Comparison of ENCODE assay signal across 28 cellular contexts in genomic region chr1:92408825-92409224, GRCh38.
DNase-seq lines count a peak whose midpoint lies in the region; ATAC-seq, FAIRE-seq and TF ChIP-seq lines count a peak whose summit lies in the region.
"Had no signal": no experiment of that assay in that cellular context is flagged by ENCODE, and none has a peak within 500 bp of the region (broad histone marks: within the 10 kb centered on the region; RNA-seq: fewer than 3 reads in every experiment).

No MANE protein-coding gene starts in this region.

- H2AFZ ChIP-seq in astrocyte (ENCODE audit: low read depth, low read length): no peak overlapping the region

- no peak for FAIRE-seq in astrocyte (lab: Jason Lieb, UNC)
- FAIRE-seq: A549, D721Med, HTR-8/SVneo, TTC549 had no signal

- no peaks in the 10 kb centered on the region for H3K79me2 ChIP-seq in astrocyte (ENCODE audit: insufficient read depth, low read length)

- TF ChIP-seq POLR2A in upper lobe of left lung (IDR thresholded peaks at IDR 0.05): no peak

- H3K4me3 ChIP-seq in AG10803 (ENCODE audit: low read length): no peak overlapping the region
- no peak overlapping the region for H3K4me3 ChIP-seq in HEK293 (ENCODE audit: low read depth, low read length)
- H3K4me3 ChIP-seq in astrocyte (ENCODE audit: insufficient read depth, low read depth, low read length): no peak overlapping the region
- no peak overlapping the region for H3K4me3 ChIP-seq in upper lobe of left lung
- H3K4me3 ChIP-seq: A549, BLaER1, right atrium auricular region, tibial nerve had no signal

- CTCF ChIA-PET in HEK293 (lab: Yijun Ruan, JAX): interaction anchor here (0.9 kb wide), 1 partner anchor 413 kb away, joined by 3 read pairs; no protein-coding TSS in a partner anchor

- H3K27ac ChIP-seq in HEK293 (ENCODE audit: extremely low read depth, low read depth, low read length) (no peak overlapping the region), astrocyte (ENCODE audit: low read depth, low read length) (no peak overlapping the region), upper lobe of left lung (no peak overlapping the region)
- H3K27ac ChIP-seq: A549, BLaER1, right atrium auricular region, tibial nerve had no signal

- H3K36me3 ChIP-seq in HEK293 (ENCODE audit: control insufficient read depth in 2 of 2, insufficient read depth in 1 of 2, low read length in 2 of 2) (no peaks in the 10 kb centered on the region), astrocyte (ENCODE audit: insufficient read depth, low read length) (no peaks in the 10 kb centered on the region), upper lobe of left lung (no peaks in the 10 kb centered on the region)
- H3K36me3 ChIP-seq: BLaER1, right atrium auricular region, tibial nerve had no signal

- peaks cover 15% of the 10 kb centered on the region for H3K4me1 Mint-ChIP-seq in astrocyte (ENCODE audit: low read depth, unreplicated experiment)
- H3K4me1 Mint-ChIP-seq: naive B cell had no signal

- H3K9ac ChIP-seq in astrocyte (ENCODE audit: low read length): no peak overlapping the region
- H3K9ac ChIP-seq: BLaER1 had no signal

- H3K9me3 ChIP-seq in HEK293 (ENCODE audit: control insufficient read depth, insufficient read depth, low read depth, low read length) (no peaks in the 10 kb centered on the region), astrocyte (ENCODE audit: insufficient read depth, low read depth, low read length) (no peaks in the 10 kb centered on the region), upper lobe of left lung (peaks cover 0 to under 1% (median under 1%) of the 10 kb centered on the region in 4 donors)

- H3K4me3 Mint-ChIP-seq in astrocyte (ENCODE audit: unreplicated experiment): no peak overlapping the region
- H3K4me3 Mint-ChIP-seq: activated T-cell treated with anti-CD3 and anti-CD28 coated beads, Interleukin-2, amount 50 U/mL, for 4 hours; effector memory CD8-positive, alpha-beta T cell; naive B cell; stimulated activated naive CD8-positive, alpha-beta T cell treated with anti-CD3 and anti-CD28 coated beads, Interleukin-15, Interleukin-2, amounts not matched to agents 100 ng/mL and 50 ng/mL, for 24 hours had no signal

- H3K36me3 Mint-ChIP-seq in astrocyte (ENCODE audit: low read depth, unreplicated experiment): no peaks in the 10 kb centered on the region

- no peaks in the 10 kb centered on the region for H3K27me3 ChIP-seq in astrocyte (ENCODE audit: insufficient read depth, low read length)
- H3K27me3 ChIP-seq in upper lobe of left lung: no peaks in the 10 kb centered on the region
- H3K27me3 ChIP-seq: BLaER1, right atrium auricular region, tibial nerve had no signal

- ATAC-seq in GM21528 (IDR thresholded peaks at IDR 0.05; ENCODE audit: low FRiP score, unreplicated experiment): no peak
- no peak for ATAC-seq in upper lobe of left lung (ENCODE audit: low FRiP score in 2 of 2)
- ATAC-seq: A549; activated T-cell treated with anti-CD3 and anti-CD28 coated beads, Interleukin-2, amount 50 U/mL, for 4 hours; effector memory CD8-positive, alpha-beta T cell; Panc1; T-cell had no signal

- TF ChIP-seq CTCF in AG10803 (conservative IDR thresholded peaks at IDR 0.05; ENCODE audit: low read length) (no peak), HEK293 (tag by site-specific recombination; IDR thresholded peaks at IDR 0.05) (no peak), astrocyte (IDR thresholded peaks at IDR 0.05; ENCODE audit: insufficient read depth, low read depth, low read length) (no peak), upper lobe of left lung (IDR thresholded peaks at IDR 0.05) (no peak)

- H3K4me1 ChIP-seq in HEK293 (ENCODE audit: control insufficient read depth, insufficient read depth, low read length) (peaks cover 9% of the 10 kb centered on the region), astrocyte (ENCODE audit: insufficient read depth, low read length) (no peaks in the 10 kb centered on the region), upper lobe of left lung (no peaks in the 10 kb centered on the region)
- H3K4me1 ChIP-seq: A549, BLaER1, right atrium auricular region, tibial nerve had no signal

- peaks cover 6% of the 10 kb centered on the region for H3K27me3 Mint-ChIP-seq in astrocyte (ENCODE audit: low read depth, unreplicated experiment)
- H3K27me3 Mint-ChIP-seq: effector memory CD8-positive, alpha-beta T cell; stimulated activated naive CD8-positive, alpha-beta T cell treated with anti-CD3 and anti-CD28 coated beads, Interleukin-15, Interleukin-2, amounts not matched to agents 100 ng/mL and 50 ng/mL, for 24 hours; T-cell had no signal

- WGBS in upper lobe of left lung, 2 donors: 94 to 96% methylated on average over 1 of the region's 1 CpG

- TF ChIP-seq EP300 in upper lobe of left lung (IDR thresholded peaks at IDR 0.05): no peak

- peak; percentile 18 for DNase-seq in AG10803 (ENCODE audit: low read depth)
- DNase-seq in astrocyte (ENCODE audit: low read depth): peak; percentile 83
- DNase-seq in glomerular visceral epithelial cell (ENCODE audit: extremely low spot score): peak; percentile 21
- no peak for DNase-seq in SK-N-DZ (ENCODE audit: low spot score)
- DNase-seq in NCI-H524 (lab: John Stamatoyannopoulos, UW): no peak
- DNase-seq in upper lobe of left lung: no peak
- DNase-seq: activated naive CD4-positive, alpha-beta T cell; activated T-cell treated with anti-CD3 and anti-CD28 coated beads, Interleukin-2, amount 50 U/mL, for 4 hours; effector memory CD8-positive, alpha-beta T cell; Kasumi-1; mesenchymal stem cell; naive B cell; NCI-H1105; NCI-H2029 treated with DMSO at 0.1 percent for 48 hours; NK-92 treated with Interleukin-12 subunit alpha and Interleukin-12 subunit beta, amount 100 ng/mL, for 24 hours; stimulated activated CD4-positive, alpha-beta T cell treated with anti-CD3 and anti-CD28 coated beads, Interleukin-4, amount 100 ng/mL, for 24 hours; T-cell had no signal

- no peak overlapping the region for H3K4me2 ChIP-seq in astrocyte (ENCODE audit: low read length)
- H3K4me2 ChIP-seq: A549, BLaER1 had no signal

- H3K9me3 Mint-ChIP-seq in astrocyte (ENCODE audit: unreplicated experiment): peaks cover 8% of the 10 kb centered on the region

- H4K20me1 ChIP-seq in astrocyte (ENCODE audit: insufficient read depth, low read length): no peaks in the 10 kb centered on the region
- H4K20me1 ChIP-seq: BLaER1 had no signal

- no peak overlapping the region for H3K27ac Mint-ChIP-seq in astrocyte (ENCODE audit: unreplicated experiment)
- H3K27ac Mint-ChIP-seq: naive B cell; stimulated activated naive CD8-positive, alpha-beta T cell treated with anti-CD3 and anti-CD28 coated beads, Interleukin-15, Interleukin-2, amounts not matched to agents 100 ng/mL and 50 ng/mL, for 24 hours had no signal

- POLR2A ChIA-PET in HEK293 (lab: Yijun Ruan, JAX): no interaction called here

TF ChIP-seq in HEK293, 187 proteins besides CTCF, POLR2A, EP300 and RAD21:
- TF ChIP-seq FEZF1 (tag by site-specific recombination; IDR thresholded peaks at IDR 0.05) (peak; percentile 51), KLF10 (tag by site-specific recombination; IDR thresholded peaks at IDR 0.05) (no peak)

Comparison
In these comparisons a context has a peak if more than half of its experiments do, and no peak if none do; other contexts are left out.
1. DNase-seq: peak in AG10803 (single experiment), astrocyte (single experiment) and glomerular visceral epithelial cell (single experiment); none in SK-N-DZ (single experiment), NCI-H524 (0 of 2) and upper lobe of left lung (0 of 2).